In the genomic region with DNA sequence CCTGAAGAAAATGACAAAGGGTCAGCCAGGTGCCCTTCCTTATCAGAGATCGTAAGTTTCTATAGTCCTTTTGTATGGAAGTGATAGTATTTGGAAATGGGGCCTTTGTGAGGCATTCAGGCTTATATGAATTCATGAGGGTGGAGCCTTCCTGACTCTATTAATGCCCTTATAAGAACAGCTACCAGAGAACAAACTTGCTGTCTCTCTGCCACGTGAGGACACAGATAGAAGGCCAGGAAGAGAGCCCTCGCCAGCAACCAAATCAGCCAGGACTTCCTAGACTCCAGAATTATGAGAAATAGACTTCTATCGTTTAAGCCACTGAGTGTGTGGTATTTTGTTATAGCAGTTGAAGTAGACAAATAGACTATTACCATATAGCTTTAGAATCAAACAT, we compare ENCODE assay signal across 25 cellular contexts. TPM values are rescaled to one million over a fixed set of nuclear protein-coding genes. Genes with fewer than 3 reads are reported as not detected.
DNase-seq lines count a peak whose midpoint lies in the region; ATAC-seq and TF ChIP-seq lines count a peak whose summit lies in the region.
"Had no signal": no experiment of that assay in that cellular context is flagged by ENCODE, and none has a peak within 500 bp of the region (broad histone marks: within the 10 kb centered on the region; RNA-seq: fewer than 3 reads in every experiment).

No MANE protein-coding gene starts in this region.

- H3K27ac ChIP-seq in HEK293 (ENCODE audit: extremely low read depth, low read depth, low read length) (0 out of 2 replicates have a peak overlapping the region, but pooled peaks have one; percentile 24), psoas muscle (peak overlapping the region; percentile 77)
- H3K27ac ChIP-seq: ascending aorta, HL-60, pancreas, SJCRH30, transverse colon had no signal

- H3K27ac Mint-ChIP-seq in activated CD4-positive, alpha-beta memory T cell treated with anti-CD3 and anti-CD28 coated beads for 36 hours, result no peak overlapping the region
- H3K27ac Mint-ChIP-seq: activated CD8-positive, alpha-beta T cell treated with anti-CD3 and anti-CD28 coated beads, Interleukin-2, amount 10 ng/mL, durations not matched to agents 7 days and 5 days; activated naive CD4-positive, alpha-beta T cell treated with anti-CD3 and anti-CD28 coated beads, Interleukin-2, amount 50 U/mL, for 24 hours; activated T-cell treated with anti-CD3 and anti-CD28 coated beads, Interleukin-2, amount 50 U/mL, for 24 hours; naive B cell; stimulated activated naive CD8-positive, alpha-beta T cell treated with anti-CD3 and anti-CD28 coated beads, Interleukin-15, Interleukin-2, amounts not matched to agents 100 ng/mL and 50 ng/mL, for 24 hours had no signal

- H3K4me3 ChIP-seq in HEK293 (ENCODE audit: low read depth, low read length) (no peak overlapping the region), psoas muscle (no peak overlapping the region)
- H3K4me3 ChIP-seq: ascending aorta, pancreas, SJCRH30, transverse colon had no signal

- peak; percentile 14 for DNase-seq in NCI-H69 (lab: John Stamatoyannopoulos, UW)
- DNase-seq in foreskin melanocyte, result peak; percentile 29
- DNase-seq in psoas muscle, result no peak
- DNase-seq in SK-N-DZ (ENCODE audit: low spot score), result no peak
- DNase-seq in activated CD4-positive, alpha-beta memory T cell treated with anti-CD3 and anti-CD28 coated beads for 36 hours, result no peak
- DNase-seq: activated CD4-positive, CD25-positive, alpha-beta regulatory T cell; activated CD8-positive, alpha-beta T cell treated with anti-CD3 and anti-CD28 coated beads, Interleukin-2, amount 10 ng/mL, durations not matched to agents 7 days and 5 days; activated T-cell treated with anti-CD3 and anti-CD28 coated beads, Interleukin-2, amount 50 U/mL, for 24 hours; AML-193; COR-L47; HCEC 1CT; kidney; naive B cell; NCI-H187; NCI-H524; pancreas; stimulated activated CD4-positive, alpha-beta T cell treated with anti-CD3 and anti-CD28 coated beads, Interleukin-2, amount 100 ng/mL, for 24 hours; transverse colon had no signal

- H3K9me3 ChIP-seq in HEK293 (ENCODE audit: control insufficient read depth, insufficient read depth, low read depth, low read length) (no peaks in the 10 kb centered on the region), psoas muscle (no peaks in the 10 kb centered on the region)
- H3K9me3 ChIP-seq: ascending aorta, pancreas, SJCRH30, transverse colon had no signal

- no peaks in the 10 kb centered on the region for H3K9me3 Mint-ChIP-seq in activated CD4-positive, alpha-beta memory T cell treated with anti-CD3 and anti-CD28 coated beads for 36 hours
- H3K9me3 Mint-ChIP-seq: activated naive CD4-positive, alpha-beta T cell treated with anti-CD3 and anti-CD28 coated beads, Interleukin-2, amount 50 U/mL, for 24 hours; activated T-cell treated with anti-CD3 and anti-CD28 coated beads, Interleukin-2, amount 50 U/mL, for 24 hours had no signal

- CTCF ChIA-PET in HEK293 (lab: Yijun Ruan, JAX), result no interaction called here
- CTCF ChIA-PET in activated CD4-positive, alpha-beta memory T cell treated with anti-CD3 and anti-CD28 coated beads for 36 hours (lab: Charles Lee), result interaction anchor here (1.3 kb wide), 1 partner anchor 319 kb away, joined by 3 read pairs; no protein-coding TSS in a partner anchor

- H3K27me3 ChIP-seq in psoas muscle (ENCODE audit: insufficient read depth in 3 of 3, low read length in 2 of 3), result no peaks in the 10 kb centered on the region
- H3K27me3 ChIP-seq: ascending aorta, pancreas, SJCRH30, transverse colon had no signal

- H3K36me3 ChIP-seq in HEK293 (ENCODE audit: control insufficient read depth in 2 of 2, insufficient read depth in 1 of 2, low read length in 2 of 2), result no peaks in the 10 kb centered on the region; a peak in 1 of 3 replicates
- no peaks in the 10 kb centered on the region for H3K36me3 ChIP-seq in psoas muscle (ENCODE audit: insufficient read depth in 1 of 2, low read depth in 1 of 2)
- H3K36me3 ChIP-seq: ascending aorta, pancreas, SJCRH30, transverse colon had no signal

- peaks cover 6% of the 10 kb centered on the region for H3K36me3 Mint-ChIP-seq in activated CD4-positive, alpha-beta memory T cell treated with anti-CD3 and anti-CD28 coated beads for 36 hours

- WGBS in psoas muscle, 3 donors, result 16 to 25% (median 21%) methylated on average over 4 of the region's 4 CpGs

- no peak for TF ChIP-seq CTCF in HEK293 (tag by site-specific recombination; IDR thresholded peaks at IDR 0.05)
- TF ChIP-seq CTCF in psoas muscle (IDR thresholded peaks at IDR 0.05), result no peak

- H3K4me1 ChIP-seq in HEK293 (ENCODE audit: control insufficient read depth, insufficient read depth, low read length) (peaks cover 20% of the 10 kb centered on the region), psoas muscle (peaks cover 49% of the 10 kb centered on the region)
- H3K4me1 ChIP-seq: ascending aorta, pancreas, transverse colon had no signal

- H3K4me1 Mint-ChIP-seq in activated CD4-positive, alpha-beta memory T cell treated with anti-CD3 and anti-CD28 coated beads for 36 hours (ENCODE audit: low read depth), result peaks cover 13% of the 10 kb centered on the region
- H3K4me1 Mint-ChIP-seq: activated naive CD4-positive, alpha-beta T cell treated with anti-CD3 and anti-CD28 coated beads, Interleukin-2, amount 50 U/mL, for 24 hours had no signal

- no peak overlapping the region for H3K4me3 Mint-ChIP-seq in activated CD4-positive, alpha-beta memory T cell treated with anti-CD3 and anti-CD28 coated beads for 36 hours
- H3K4me3 Mint-ChIP-seq: activated CD8-positive, alpha-beta T cell treated with anti-CD3 and anti-CD28 coated beads, Interleukin-2, amount 10 ng/mL, durations not matched to agents 7 days and 5 days; activated naive CD4-positive, alpha-beta T cell treated with anti-CD3 and anti-CD28 coated beads, Interleukin-2, amount 50 U/mL, for 24 hours; activated T-cell treated with anti-CD3 and anti-CD28 coated beads, Interleukin-2, amount 50 U/mL, for 24 hours; naive B cell; stimulated activated naive CD8-positive, alpha-beta T cell treated with anti-CD3 and anti-CD28 coated beads, Interleukin-15, Interleukin-2, amounts not matched to agents 100 ng/mL and 50 ng/mL, for 24 hours had no signal

- intact Hi-C loops in psoas muscle (cut with DNase I), result no loop called here
- intact Hi-C loops in activated CD4-positive, alpha-beta memory T cell treated with anti-CD3 and anti-CD28 coated beads for 36 hours (cut with micrococcal nuclease), result no loop called here

- ATAC-seq in psoas muscle, result peak; percentile 63 to 78 (median 69)
- no peak for ATAC-seq in GM21528 (IDR thresholded peaks at IDR 0.05; ENCODE audit: low FRiP score, unreplicated experiment)
- ATAC-seq: activated CD8-positive, alpha-beta T cell treated with anti-CD3 and anti-CD28 coated beads, Interleukin-2, amount 10 ng/mL, durations not matched to agents 7 days and 5 days; pancreas had no signal

- no peaks in the 10 kb centered on the region for H3K27me3 Mint-ChIP-seq in activated CD4-positive, alpha-beta memory T cell treated with anti-CD3 and anti-CD28 coated beads for 36 hours
- H3K27me3 Mint-ChIP-seq: activated naive CD4-positive, alpha-beta T cell treated with anti-CD3 and anti-CD28 coated beads, Interleukin-2, amount 50 U/mL, for 24 hours; activated T-cell treated with anti-CD3 and anti-CD28 coated beads, Interleukin-2, amount 50 U/mL, for 24 hours; naive B cell; stimulated activated naive CD8-positive, alpha-beta T cell treated with anti-CD3 and anti-CD28 coated beads, Interleukin-15, Interleukin-2, amounts not matched to agents 100 ng/mL and 50 ng/mL, for 24 hours had no signal

- POLR2A ChIA-PET in HEK293 (lab: Yijun Ruan, JAX), result no interaction called here
- POLR2A ChIA-PET in activated CD4-positive, alpha-beta memory T cell treated with anti-CD3 and anti-CD28 coated beads for 36 hours (lab: Charles Lee), result no interaction called here

TF ChIP-seq in HEK293, 187 proteins besides CTCF, POLR2A, EP300 and RAD21 (continues in another document):
- TF ChIP-seq ZNF202 (tag by site-specific recombination; IDR thresholded peaks at IDR 0.05; ENCODE audit: borderline replicate concordance) (no peak), ZNF423 (tag by site-specific recombination; IDR thresholded peaks at IDR 0.05) (no peak), ZSCAN18 (tag by site-specific recombination; IDR thresholded peaks at IDR 0.05) (no peak), KLF9 (tag by site-specific recombination; IDR thresholded peaks at IDR 0.05; ENCODE audit: low read depth) (no peak), ZNF19 (tag by site-specific recombination; IDR thresholded peaks at IDR 0.05; ENCODE audit: low read depth) (no peak), ZBTB8A (tag by site-specific recombination; IDR thresholded peaks at IDR 0.05) (no peak), ZNF76 (tag by site-specific recombination; IDR thresholded peaks at IDR 0.05; ENCODE audit: borderline replicate concordance, low read depth) (no peak), ZNF558 (tag by site-specific recombination; IDR thresholded peaks at IDR 0.05) (no peak)

RNA-seq across cellular contexts. Expression of gene TRMT5, which starts 36.7 kb away (rescaled TPM):
- total RNA-seq in psoas muscle, result 10 to 100 TPM in 3 of 4 donors, 1 to 10 TPM in 1; 9.7 to 26.0 (median 12.8) TPM
- 10 to 100 TPM in 1 of 3 donors, 1 to 10 TPM in 2; 5.7 to 12.9 (median 8.8) TPM for polyA plus RNA-seq in psoas muscle
- 10.5 and 11.4 TPM in 2 replicates for polyA plus RNA-seq in SK-N-DZ (2014; cell fraction: cytosol; rRNA removed)
- polyA plus RNA-seq in SK-N-DZ (2014; cell fraction: nucleus; rRNA removed), result 12.5 and 18.4 TPM in 2 replicates
- 10 to 100 TPM; 18.2 to 18.3 TPM for total RNA-seq in activated CD4-positive, alpha-beta memory T cell treated with anti-CD3 and anti-CD28 coated beads for 36 hours

RNA-seq across cellular contexts. Expression of gene SLC38A6, which starts 36.8 kb away (rescaled TPM):
- 10 to 100 TPM in 1 of 4 donors, 1 to 10 TPM in 3; 4.9 to 11.9 (median 6.6) TPM for total RNA-seq in psoas muscle
- 1 to 10 TPM; 1.5 to 2.8 (median 2.5) TPM for polyA plus RNA-seq in psoas muscle
- polyA plus RNA-seq in SK-N-DZ (2014; cell fraction: cytosol; rRNA removed), result 3.9 and 7.3 TPM in 2 replicates
- polyA plus RNA-seq in SK-N-DZ (2014; cell fraction: nucleus; rRNA removed), result 14.5 and 17.3 TPM in 2 replicates
- 1 to 10 TPM; 5.4 to 5.6 TPM for total RNA-seq in activated CD4-positive, alpha-beta memory T cell treated with anti-CD3 and anti-CD28 coated beads for 36 hours

Comparison
In these comparisons a context has a peak if more than half of its experiments do, and no peak if none do; other contexts are left out.
1. DNase-seq: peak in NCI-H69 (single experiment) and foreskin melanocyte (single experiment); none in psoas muscle (0 of 2), SK-N-DZ (single experiment) and activated CD4-positive, alpha-beta memory T cell treated with anti-CD3 and anti-CD28 coated beads for 36 hours (single experiment).